ENCODE assay signal across 11 cellular contexts in genomic region chr4:80611366-80611765, GRCh38.
DNase-seq lines count a peak whose midpoint lies in the region; ATAC-seq and TF ChIP-seq lines count a peak whose summit lies in the region.
"Had no signal": no experiment of that assay in that cellular context is flagged by ENCODE, and none has a peak within 500 bp of the region (broad histone marks: within the 10 kb centered on the region; RNA-seq: fewer than 3 reads in every experiment).

No MANE protein-coding gene starts in this region.

- H3K9ac ChIP-seq in mesendoderm (ENCODE audit: low read length): no peak overlapping the region

- H2BK15ac ChIP-seq in mesendoderm (replicated peaks; ENCODE audit: low read depth): no peak overlapping the region

- H3K27ac Mint-ChIP-seq in stimulated activated memory B cell treated with anti-CD40 and anti-IgM and Interleukin-4, amounts not matched to agents 10 μg/mL and 1 μg/mL and 100 μg/mL, for 72 hours: peak overlapping the region; percentile 70
- H3K27ac Mint-ChIP-seq in activated T-helper 2 cell treated with anti-CD3 and anti-CD28 coated beads, Interferon-gamma antibody, Interleukin-2, Interleukin-4, amounts not matched to agents 10 μg/mL and 5 μg/mL and 100 μg/mL, durations not matched to agents 14 hours and 24 hours and 36 hours: no peak overlapping the region
- H3K27ac Mint-ChIP-seq: brain had no signal

- no peak overlapping the region for H3K4ac ChIP-seq in mesendoderm (ENCODE audit: low read depth, low read length)

- TF ChIP-seq POLR2A in prostate gland (IDR thresholded peaks at IDR 0.05): no peak

- H2AK5ac ChIP-seq in mesendoderm (ENCODE audit: low read length): no peak overlapping the region

- H3K4me1 Mint-ChIP-seq in stimulated activated memory B cell treated with anti-CD40 and anti-IgM and Interleukin-4, amounts not matched to agents 10 μg/mL and 1 μg/mL and 100 μg/mL, for 72 hours: peaks cover 25% of the 10 kb centered on the region
- no peaks in the 10 kb centered on the region for H3K4me1 Mint-ChIP-seq in activated T-helper 2 cell treated with anti-CD3 and anti-CD28 coated beads, Interferon-gamma antibody, Interleukin-2, Interleukin-4, amounts not matched to agents 10 μg/mL and 5 μg/mL and 100 μg/mL, durations not matched to agents 14 hours and 24 hours and 36 hours (ENCODE audit: low read depth)

- H3K9me3 Mint-ChIP-seq in stimulated activated memory B cell treated with anti-CD40 and anti-IgM and Interleukin-4, amounts not matched to agents 10 μg/mL and 1 μg/mL and 100 μg/mL, for 72 hours: peaks cover 4% of the 10 kb centered on the region
- H3K9me3 Mint-ChIP-seq in activated T-helper 2 cell treated with anti-CD3 and anti-CD28 coated beads, Interferon-gamma antibody, Interleukin-2, Interleukin-4, amounts not matched to agents 10 μg/mL and 5 μg/mL and 100 μg/mL, durations not matched to agents 14 hours and 24 hours and 36 hours: no peaks in the 10 kb centered on the region
- H3K9me3 Mint-ChIP-seq: brain had no signal

- no peak overlapping the region for H3K4me3 ChIP-seq in prostate gland
- H3K4me3 ChIP-seq in mesendoderm (ENCODE audit: low read length): no peak overlapping the region

- peak; percentile 59 for ATAC-seq in GM19372 (IDR thresholded peaks at IDR 0.05; ENCODE audit: low read depth, unreplicated experiment)
- ATAC-seq in HG02938 (IDR thresholded peaks at IDR 0.05; ENCODE audit: unreplicated experiment): peak; percentile 69
- peak; percentile 88 for ATAC-seq in stimulated activated memory B cell treated with anti-CD40 and anti-IgM and Interleukin-4, amounts not matched to agents 10 μg/mL and 1 μg/mL and 100 μg/mL, for 72 hours
- ATAC-seq: naive thymus-derived CD8-positive, alpha-beta T cell had no signal

- H3K79me1 ChIP-seq in mesendoderm (ENCODE audit: low read length): no peaks in the 10 kb centered on the region

- no peaks in the 10 kb centered on the region for H3K79me2 ChIP-seq in mesendoderm (ENCODE audit: control insufficient read depth, insufficient read depth, low read length)

- H3K27ac ChIP-seq in prostate gland (no peak overlapping the region), mesendoderm (ENCODE audit: low read depth, low read length) (no peak overlapping the region)

- no peak overlapping the region for H4K8ac ChIP-seq in mesendoderm (ENCODE audit: low read depth, low read length)

- H3K4me3 Mint-ChIP-seq in stimulated activated memory B cell treated with anti-CD40 and anti-IgM and Interleukin-4, amounts not matched to agents 10 μg/mL and 1 μg/mL and 100 μg/mL, for 72 hours: peak overlapping the region; percentile 21
- no peak overlapping the region for H3K4me3 Mint-ChIP-seq in activated T-helper 2 cell treated with anti-CD3 and anti-CD28 coated beads, Interferon-gamma antibody, Interleukin-2, Interleukin-4, amounts not matched to agents 10 μg/mL and 5 μg/mL and 100 μg/mL, durations not matched to agents 14 hours and 24 hours and 36 hours (ENCODE audit: low read depth)
- H3K4me3 Mint-ChIP-seq: brain had no signal

- H3K27me3 Mint-ChIP-seq in stimulated activated memory B cell treated with anti-CD40 and anti-IgM and Interleukin-4, amounts not matched to agents 10 μg/mL and 1 μg/mL and 100 μg/mL, for 72 hours: no peaks in the 10 kb centered on the region
- H3K27me3 Mint-ChIP-seq in activated T-helper 2 cell treated with anti-CD3 and anti-CD28 coated beads, Interferon-gamma antibody, Interleukin-2, Interleukin-4, amounts not matched to agents 10 μg/mL and 5 μg/mL and 100 μg/mL, durations not matched to agents 14 hours and 24 hours and 36 hours (ENCODE audit: low read depth): peaks cover 5% of the 10 kb centered on the region
- H3K27me3 Mint-ChIP-seq: naive thymus-derived CD8-positive, alpha-beta T cell had no signal

- H3K36me3 ChIP-seq in prostate gland (no peaks in the 10 kb centered on the region), mesendoderm (ENCODE audit: control insufficient read depth, insufficient read depth, low read length) (no peaks in the 10 kb centered on the region)

- H4K5ac ChIP-seq in mesendoderm (ENCODE audit: low read length): no peak overlapping the region

- no peak overlapping the region for H2BK120ac ChIP-seq in mesendoderm (ENCODE audit: low read depth, low read length)

- H3K27me3 ChIP-seq in prostate gland (replicated peaks; ENCODE audit: insufficient read depth): no peaks in the 10 kb centered on the region
- no peaks in the 10 kb centered on the region for H3K27me3 ChIP-seq in mesendoderm (ENCODE audit: insufficient read depth, low read length, poor library complexity)

- no peak overlapping the region for H3K4me2 ChIP-seq in mesendoderm (ENCODE audit: low read length)

- 32% methylated on average over 3 of the region's 3 CpGs for WGBS in prostate gland
- WGBS in mesendoderm (ENCODE audit: extremely low coverage, insufficient coverage, low lambda C conversion rate): no CpG with 5 or more reads among the region's 3 CpGs

- H3K23ac ChIP-seq in mesendoderm (ENCODE audit: low read length): no peak overlapping the region

- no peaks in the 10 kb centered on the region for H3K36me3 Mint-ChIP-seq in stimulated activated memory B cell treated with anti-CD40 and anti-IgM and Interleukin-4, amounts not matched to agents 10 μg/mL and 1 μg/mL and 100 μg/mL, for 72 hours
- no peaks in the 10 kb centered on the region for H3K36me3 Mint-ChIP-seq in activated T-helper 2 cell treated with anti-CD3 and anti-CD28 coated beads, Interferon-gamma antibody, Interleukin-2, Interleukin-4, amounts not matched to agents 10 μg/mL and 5 μg/mL and 100 μg/mL, durations not matched to agents 14 hours and 24 hours and 36 hours (ENCODE audit: low read depth)
- H3K36me3 Mint-ChIP-seq: brain; naive thymus-derived CD8-positive, alpha-beta T cell had no signal

- intact Hi-C loops in prostate gland (cut with DNase I): no loop called here
- intact Hi-C loops in activated T-helper 2 cell treated with anti-CD3 and anti-CD28 coated beads, Interferon-gamma antibody, Interleukin-2, Interleukin-4, amounts not matched to agents 10 μg/mL and 5 μg/mL and 100 μg/mL, durations not matched to agents 14 hours and 24 hours and 36 hours (cut with micrococcal nuclease): no loop called here

- H3K9me3 ChIP-seq in prostate gland: no peaks in the 10 kb centered on the region

- no peak overlapping the region for H3K56ac ChIP-seq in mesendoderm (ENCODE audit: low read length)

- H3K18ac ChIP-seq in mesendoderm (ENCODE audit: low read length): no peak overlapping the region

- DNase-seq in NCI-H1105 treated with DMSO at 0.1 percent for 48 hours (lab: John Stamatoyannopoulos, UW) (peak; percentile 59), prostate gland (ENCODE audit: low spot score) (no peak), GOT3 (lab: John Stamatoyannopoulos, UW) (no peak), mesendoderm (no peak)
- no peak for DNase-seq in activated T-helper 2 cell treated with anti-CD3 and anti-CD28 coated beads, Interferon-gamma antibody, Interleukin-2, Interleukin-4, amounts not matched to agents 10 μg/mL and 5 μg/mL and 100 μg/mL, durations not matched to agents 14 hours and 24 hours and 36 hours (ENCODE audit: low spot score)
- DNase-seq: activated CD4-positive, alpha-beta T cell treated with anti-CD3 and anti-CD28 coated beads, Interleukin-2, amount 50 U/mL, for 4 hours had no signal

- H3K4me1 ChIP-seq in prostate gland (replicated peaks) (no peaks in the 10 kb centered on the region), mesendoderm (ENCODE audit: control insufficient read depth, low read depth, low read length) (no peaks in the 10 kb centered on the region)

- H2BK5ac ChIP-seq in mesendoderm (ENCODE audit: low read length): no peak overlapping the region

- TF ChIP-seq CTCF in prostate gland (IDR thresholded peaks at IDR 0.05): no peak
